ENCODE assay signal across 1 cellular context in genomic region chr2:10087360-10087759, GRCh38.
TF ChIP-seq lines count a peak whose summit lies in the region.

No MANE protein-coding gene starts in this region.

TF ChIP-seq in HEK293, 187 proteins besides CTCF, POLR2A, EP300 and RAD21 (continued from another document):
- TF ChIP-seq ZNF362 (tag by site-specific recombination; IDR thresholded peaks at IDR 0.05) (no peak), ZNF621 (tag by site-specific recombination; IDR thresholded peaks at IDR 0.05) (no peak), ZBTB11 (tag by site-specific recombination; conservative IDR thresholded peaks at IDR 0.05; ENCODE audit: low read depth) (0 out of 2 replicates have a peak, but pooled peaks have one; percentile 29), KLF17 (tag by site-specific recombination; IDR thresholded peaks at IDR 0.05) (no peak), ZNF529 (tag by site-specific recombination; IDR thresholded peaks at IDR 0.05; ENCODE audit: insufficient replicate concordance) (no peak), ZNF707 (tag by site-specific recombination; IDR thresholded peaks at IDR 0.05) (no peak)
TF ChIP-seq in HEK293: peak in this region for 4.
